In the genomic region with DNA sequence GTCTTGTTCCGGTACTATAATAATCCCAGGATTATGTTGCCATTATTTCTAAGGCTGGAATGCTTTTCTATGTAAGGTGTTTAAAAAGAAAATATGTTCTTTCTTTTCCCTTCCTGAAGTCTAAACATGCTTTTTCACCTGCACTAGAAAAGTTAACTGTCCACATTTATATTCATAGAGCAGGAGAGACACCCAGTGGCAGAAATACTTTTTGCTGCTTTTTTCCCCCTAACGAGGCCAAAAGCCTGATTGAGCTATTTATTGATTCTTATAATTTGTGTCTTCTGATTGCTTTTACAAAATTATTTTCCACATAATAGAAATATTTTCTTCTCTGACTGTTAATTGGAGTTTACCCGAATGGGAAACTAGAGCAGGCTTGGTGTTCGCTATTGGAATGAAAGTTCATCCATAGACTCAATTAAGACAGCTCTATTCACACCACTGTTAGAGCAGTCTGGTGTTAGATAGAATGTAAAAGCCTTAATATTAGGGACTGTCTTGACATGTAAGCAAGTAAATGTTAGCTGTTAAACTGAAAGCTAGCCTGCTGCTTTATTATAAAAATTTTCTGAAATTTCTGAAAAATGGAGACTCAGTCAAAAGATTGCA, we compare ENCODE assay signal across 8 cellular contexts. TPM values are rescaled to one million over a fixed set of nuclear protein-coding genes. Genes with fewer than 3 reads are reported as not detected.
DNase-seq lines count a peak whose midpoint lies in the region; ATAC-seq and TF ChIP-seq lines count a peak whose summit lies in the region.

No MANE protein-coding gene starts in this region.

- intact Hi-C loops in dorsolateral prefrontal cortex (cut with DNase I), result loop anchor here in 1 of 2 donors (5.0 kb wide), 1 partner anchor 180 kb away; no protein-coding TSS in a partner anchor
- intact Hi-C loops in aorta (cut with DNase I), result loop anchor here (5.0 kb wide), 1 partner anchor 180 kb away; no protein-coding TSS in a partner anchor

- peaks cover 5 to 13% (median 8%) of the 10 kb centered on the region in 4 donors for H3K4me1 Mint-ChIP-seq in naive thymus-derived CD8-positive, alpha-beta T cell

- no peak overlapping the region for H3K4me3 ChIP-seq in OCI-LY3 (ENCODE audit: low read length)
- no peak overlapping the region for H3K4me3 ChIP-seq in dorsolateral prefrontal cortex
- H3K4me3 ChIP-seq in aorta (ENCODE audit: low read length in 2 of 2), result no peak overlapping the region

- peak overlapping the region in 1 of 10 donors; percentile 41 for H3K27ac Mint-ChIP-seq in naive thymus-derived CD8-positive, alpha-beta T cell

- no peaks in the 10 kb centered on the region for H3K27me3 Mint-ChIP-seq in naive thymus-derived CD8-positive, alpha-beta T cell

- 51 to 61% methylated on average over 4 of the region's 4 CpGs for WGBS in aorta, 2 donors

- H3K79me2 ChIP-seq in OCI-LY3 (ENCODE audit: low read length), result no peaks in the 10 kb centered on the region

- H3K27me3 ChIP-seq in OCI-LY3 (ENCODE audit: low read depth, low read length) (no peaks in the 10 kb centered on the region), dorsolateral prefrontal cortex (no peaks in the 10 kb centered on the region), aorta (ENCODE audit: control insufficient read depth in 1 of 2, insufficient read depth in 2 of 2, low read length in 1 of 2) (no peaks in the 10 kb centered on the region)

- no peaks in the 10 kb centered on the region for H3K9me3 Mint-ChIP-seq in naive thymus-derived CD8-positive, alpha-beta T cell

- peaks cover 9% of the 10 kb centered on the region; the same call in 1 of the 2 replicates for H4K20me1 ChIP-seq in OCI-LY3 (ENCODE audit: insufficient read depth, low read length)

- H3K36me3 ChIP-seq in OCI-LY3 (replicated peaks; ENCODE audit: low read depth, low read length) (peaks cover 15% of the 10 kb centered on the region), aorta (ENCODE audit: control insufficient read depth in 1 of 2, insufficient read depth in 2 of 2, low read length in 1 of 2) (no peaks in the 10 kb centered on the region)

- ATAC-seq in naive thymus-derived CD8-positive, alpha-beta T cell, result peak in 1 of 2 donors; percentile 53
- no peak for ATAC-seq in aorta (ENCODE audit: low FRiP score)

- no peak overlapping the region for H3K9ac ChIP-seq in OCI-LY3 (ENCODE audit: low read length)

- H2AFZ ChIP-seq in OCI-LY3 (ENCODE audit: low read depth, low read length), result no peak overlapping the region

- CTCF ChIA-PET in HEK293T (lab: Yijun Ruan, JAX), result interaction anchor here (0.6 to 8.5 kb wide), 26 partner anchors 9 to 1267 kb away, joined by 3 to 175 read pairs (median 4); partner anchors contain the start of gene TGDS

- peaks cover 8% of the 10 kb centered on the region for H3K4me1 ChIP-seq in OCI-LY3 (ENCODE audit: low read length)
- H3K4me1 ChIP-seq in aorta (ENCODE audit: control insufficient read depth in 1 of 2, insufficient read depth in 2 of 2, low read length in 2 of 2), result no peaks in the 10 kb centered on the region

- TF ChIP-seq CTCF in OCI-LY3 (IDR thresholded peaks at IDR 0.05; ENCODE audit: low read depth, low read length) (peak; percentile 85), dorsolateral prefrontal cortex (IDR thresholded peaks at IDR 0.05 in 54 of 56, conservative IDR thresholded peaks at IDR 0.05 in 2 of 56; ENCODE audit: low read depth in 1 of 56, partially characterized antibody in 56 of 56) (peak; percentile 41 to 94 (median 76))

- H3K9me3 ChIP-seq in OCI-LY3 (ENCODE audit: insufficient read depth, low read length) (no peaks in the 10 kb centered on the region), aorta (ENCODE audit: control insufficient read depth, low read length) (no peaks in the 10 kb centered on the region)

- no peak overlapping the region for H3K4me2 ChIP-seq in OCI-LY3 (ENCODE audit: low read length)

- POLR2A ChIA-PET in HEK293T (lab: Yijun Ruan, JAX), result interaction anchor here (0.8 to 1.9 kb wide), 5 partner anchors 12 to 184 kb away, joined by 3 to 7 read pairs (median 5); partner anchors contain the start of genes GPR180 and TGDS
- POLR2A ChIA-PET in naive thymus-derived CD8-positive, alpha-beta T cell (lab: Charles Lee), result interaction anchor here (0.6 kb wide), 1 partner anchor 182 kb away, joined by 3 read pairs; no protein-coding TSS in a partner anchor

- H3K4me3 Mint-ChIP-seq in naive thymus-derived CD8-positive, alpha-beta T cell, result no peak overlapping the region

- peak; percentile 31 for DNase-seq in stimulated activated CD4-positive, alpha-beta T cell treated with anti-CD3 and anti-CD28 coated beads, Interleukin-2, amount 100 ng/mL, for 4 hours (ENCODE audit: low read depth)
- DNase-seq in stimulated activated CD4-positive, alpha-beta T cell treated with anti-CD3 and anti-CD28 coated beads, Interleukin-4, amount 100 ng/mL, for 1 hour, result no peak
- peak; percentile 49 for DNase-seq in HEK293T (ENCODE audit: extremely low spot score)
- DNase-seq in dorsolateral prefrontal cortex, result no peak
- DNase-seq in naive thymus-derived CD8-positive, alpha-beta T cell, result peak in 7 of 10 donors; percentile 22 to 70 (median 43)
- no peak for DNase-seq in aorta
- DNase-seq in cortex of kidney (lab: John Stamatoyannopoulos, UW), result no peak

- peaks cover 0 to 56% (median 5%) of the 10 kb centered on the region in 3 donors for H3K36me3 Mint-ChIP-seq in naive thymus-derived CD8-positive, alpha-beta T cell

- H3K27ac ChIP-seq in OCI-LY3 (ENCODE audit: low read length), result no peak overlapping the region
- H3K27ac ChIP-seq in dorsolateral prefrontal cortex, result peak overlapping the region in 1 of 59 donors; percentile 1
- H3K27ac ChIP-seq in aorta (ENCODE audit: low read depth in 1 of 2, low read length in 2 of 2), result no peak overlapping the region

TF ChIP-seq in HEK293T, 16 proteins besides CTCF, POLR2A, EP300 and RAD21:
- TF ChIP-seq, protein P1, sequence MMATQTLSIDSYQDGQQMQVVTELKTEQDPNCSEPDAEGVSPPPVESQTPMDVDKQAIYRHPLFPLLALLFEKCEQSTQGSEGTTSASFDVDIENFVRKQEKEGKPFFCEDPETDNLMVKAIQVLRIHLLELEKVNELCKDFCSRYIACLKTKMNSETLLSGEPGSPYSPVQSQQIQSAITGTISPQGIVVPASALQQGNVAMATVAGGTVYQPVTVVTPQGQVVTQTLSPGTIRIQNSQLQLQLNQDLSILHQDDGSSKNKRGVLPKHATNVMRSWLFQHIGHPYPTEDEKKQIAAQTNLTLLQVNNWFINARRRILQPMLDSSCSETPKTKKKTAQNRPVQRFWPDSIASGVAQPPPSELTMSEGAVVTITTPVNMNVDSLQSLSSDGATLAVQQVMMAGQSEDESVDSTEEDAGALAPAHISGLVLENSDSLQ (IDR thresholded peaks at IDR 0.05), result 0 out of 2 replicates have a peak, but pooled peaks have one; percentile 4
- no peak for TF ChIP-seq ELF4 (IDR thresholded peaks at IDR 0.05)

RNA-seq across cellular contexts. Expression of gene GPR180, which starts 15.8 kb away (rescaled TPM):
- total RNA-seq in dorsolateral prefrontal cortex (10 to 100 TPM in 95 of 120 experiments, 1 to 10 TPM in 25; 7.3 to 15.0 (median 11.3) TPM), aorta (1 to 10 TPM; 5.3 to 6.6 TPM)
- total RNA-seq in naive thymus-derived CD8-positive, alpha-beta T cell, result 1 to 10 TPM; 3.1 to 3.4 TPM
- 1 to 10 TPM in 2 of 3 donors, under 1 TPM in 1; 0.96 to 1.8 (median 1.1) TPM for polyA plus RNA-seq in naive thymus-derived CD8-positive, alpha-beta T cell
- 1 to 10 TPM; 2.0 to 2.6 TPM for polyA plus RNA-seq in aorta

RNA-seq across cellular contexts. Expression of gene TGDS, which starts 21.5 kb away (rescaled TPM):
- total RNA-seq in dorsolateral prefrontal cortex, result 1 to 10 TPM; 2.8 to 9.4 (median 5.8) TPM
- total RNA-seq in naive thymus-derived CD8-positive, alpha-beta T cell, result 10 to 100 TPM; 16.3 to 16.7 TPM
- 10 to 100 TPM in 2 of 3 donors, 1 to 10 TPM in 1; 8.5 to 14.4 (median 13.2) TPM for polyA plus RNA-seq in naive thymus-derived CD8-positive, alpha-beta T cell
- 10 to 100 TPM in 1 of 2 donors, 1 to 10 TPM in 1; 8.9 to 10.4 TPM for total RNA-seq in aorta
- polyA plus RNA-seq in aorta, result 1 to 10 TPM; 8.4 to 8.8 TPM

Comparison
In these comparisons a context has a peak if more than half of its experiments do, and no peak if none do; other contexts are left out.
1. DNase-seq: peak in stimulated activated CD4-positive, alpha-beta T cell treated with anti-CD3 and anti-CD28 coated beads, Interleukin-2, amount 100 ng/mL, for 4 hours (single experiment), HEK293T (single experiment) and naive thymus-derived CD8-positive, alpha-beta T cell (7 of 10); none in stimulated activated CD4-positive, alpha-beta T cell treated with anti-CD3 and anti-CD28 coated beads, Interleukin-4, amount 100 ng/mL, for 1 hour (single experiment), dorsolateral prefrontal cortex (0 of 10), aorta (0 of 2) and cortex of kidney (single experiment).